ENCODE assay signal across 21 cellular contexts in genomic region chr15:49865925-49866757, GRCh38.
DNase-seq lines count a peak whose midpoint lies in the region; ATAC-seq, FAIRE-seq and TF ChIP-seq lines count a peak whose summit lies in the region.
"Had no signal": no experiment of that assay in that cellular context is flagged by ENCODE, and none has a peak within 500 bp of the region (broad histone marks: within the 10 kb centered on the region; RNA-seq: fewer than 3 reads in every experiment).

No MANE protein-coding gene starts in this region.

- H3K79me2 ChIP-seq in GM23248 (ENCODE audit: insufficient read depth): no peaks in the 10 kb centered on the region; the same call in 1 of the 2 replicates

- H3K27ac ChIP-seq in A549: peak overlapping the region; percentile 75 to 77
- H3K27ac ChIP-seq in GM23248: no peak overlapping the region
- no peak overlapping the region for H3K27ac ChIP-seq in esophagus muscularis mucosa (replicated peaks in 1 of 4)
- H3K27ac ChIP-seq: left ventricle myocardium inferior, sigmoid colon, SJSA1, suprapubic skin had no signal

- peak; percentile 85 for FAIRE-seq in A549 (lab: Jason Lieb, UNC)
- FAIRE-seq: GM18507 had no signal

- H3K4me2 ChIP-seq in A549 (peak overlapping the region; percentile 72), GM23248 (ENCODE audit: unreplicated experiment) (no peak overlapping the region)

- POLR2A ChIA-PET in A549 (lab: Yijun Ruan, JAX): interaction anchor here (1.0 kb wide), 1 partner anchor 10 kb away, joined by 9 read pairs; no protein-coding TSS in a partner anchor

- H3K36me3 ChIP-seq in GM23248 (ENCODE audit: low read depth) (no peaks in the 10 kb centered on the region), esophagus muscularis mucosa (no peaks in the 10 kb centered on the region)
- H3K36me3 ChIP-seq: sigmoid colon, SJSA1, suprapubic skin had no signal

- CTCF ChIA-PET in A549 (lab: Yijun Ruan, JAX): interaction anchor here (0.8 to 1.9 kb wide), 5 partner anchors 10 to 185 kb away, joined by 3 to 10 read pairs (median 3); no protein-coding TSS in a partner anchor

- no peaks in the 10 kb centered on the region for H3K9me3 ChIP-seq in A549
- no peaks in the 10 kb centered on the region for H3K9me3 ChIP-seq in GM23248 (ENCODE audit: low read depth)
- peaks cover 0 to 3% (median 0%) of the 10 kb centered on the region in 4 donors for H3K9me3 ChIP-seq in esophagus muscularis mucosa
- H3K9me3 ChIP-seq: sigmoid colon, SJSA1, suprapubic skin had no signal

- no peaks in the 10 kb centered on the region for H4K20me1 ChIP-seq in GM23248 (ENCODE audit: insufficient read depth)

- no peak overlapping the region for H2AFZ ChIP-seq in GM23248

- TF ChIP-seq EP300 in A549 (IDR thresholded peaks at IDR 0.05) (peak; percentile 88 to 90; a peak in 4 of 5 replicates), esophagus muscularis mucosa (IDR thresholded peaks at IDR 0.05) (no peak)

- TF ChIP-seq CTCF in A549 (IDR thresholded peaks at IDR 0.05): no peak
- TF ChIP-seq CTCF in esophagus muscularis mucosa (IDR thresholded peaks at IDR 0.05): no peak
- no peak for TF ChIP-seq CTCF in GM20000 (IDR thresholded peaks at IDR 0.05; ENCODE audit: extremely low read depth, missing control alignments)
- no peak for TF ChIP-seq CTCF in lower leg skin (IDR thresholded peaks at IDR 0.05)

- ATAC-seq in A549: peak; percentile 87 to 90

- in situ Hi-C loops in GM23248 (cut with MboI): no loop called here

- 4% methylated on average over 10 of the region's 10 CpGs for WGBS in A549 (ENCODE audit: missing lambda C conversion rate)
- WGBS in GM23248 (ENCODE audit: low coverage in 1 of 2, low lambda C conversion rate in 2 of 2, missing lambda C conversion rate in 2 of 2), 2 experiments: 94 to 95% methylated on average over 10 of the region's 10 CpGs
- WGBS in esophagus muscularis mucosa: 91% methylated on average over 10 of the region's 10 CpGs
- WGBS in lower leg skin, 2 donors: 86 to 94% methylated on average over 10 of the region's 10 CpGs

- no peak overlapping the region for H3K9ac ChIP-seq in GM23248

- intact Hi-C loops in esophagus muscularis mucosa (cut with DNase I) (no loop called here), lower leg skin (cut with DNase I; ENCODE audit: low total_unique reads) (no loop called here)

- peaks cover 46% of the 10 kb centered on the region for H3F3A ChIP-seq in GM23248 (ENCODE audit: insufficient read depth)

- peak; percentile 18 to 25; a peak in 4 of 5 replicates for TF ChIP-seq RAD21 in A549 (conservative IDR thresholded peaks at IDR 0.05 in 1 of 2, IDR thresholded peaks at IDR 0.05 in 1 of 2)

- H3K9me2 ChIP-seq in GM23248 (ENCODE audit: insufficient read depth): no peaks in the 10 kb centered on the region

- peak; percentile 44 to 93 for DNase-seq in A549 (ENCODE audit: low read depth in 1 of 2, low spot score in 1 of 2)
- DNase-seq in GM23248: peak; percentile 23
- peak; percentile 12 for DNase-seq in NCI-H69 (lab: John Stamatoyannopoulos, UW)
- DNase-seq in esophagus muscularis mucosa (ENCODE audit: extremely low spot score): peak; percentile 26
- no peak for DNase-seq in GM20000 (ENCODE audit: low spot score)
- no peak for DNase-seq in NCI-H1436 treated with DMSO at 0.1 percent for 48 hours (lab: John Stamatoyannopoulos, UW)
- no peak for DNase-seq in lower leg skin (ENCODE audit: low spot score in 2 of 2)
- DNase-seq in NCI-H345 (lab: John Stamatoyannopoulos, UW): no peak
- DNase-seq: activated CD4-positive, alpha-beta T cell treated with anti-CD3 and anti-CD28 coated beads, Interleukin-2, amount 10 ng/mL, durations not matched to agents 7 days and 5 days; activated naive CD8-positive, alpha-beta T cell treated with anti-CD3 and anti-CD28 coated beads for 36 hours; CD4-positive, alpha-beta memory T cell; DND-41; head of caudate nucleus; left ventricle myocardium inferior; NCI-H1092; NCI-H526 treated with DMSO at 0.1 percent for 48 hours; posterior cingulate gyrus; sigmoid colon had no signal

- no peaks in the 10 kb centered on the region for H3K27me3 ChIP-seq in GM23248 (replicated peaks; ENCODE audit: insufficient read depth)
- no peaks in the 10 kb centered on the region for H3K27me3 ChIP-seq in esophagus muscularis mucosa
- H3K27me3 ChIP-seq: sigmoid colon, SJSA1, suprapubic skin had no signal

- H3K4me1 ChIP-seq in A549 (peaks cover 30% of the 10 kb centered on the region), GM23248 (ENCODE audit: insufficient read depth) (peaks cover 43% of the 10 kb centered on the region), esophagus muscularis mucosa (peaks cover 0 to 3% (median 0%) of the 10 kb centered on the region in 4 donors)
- H3K4me1 ChIP-seq: left ventricle myocardium inferior, sigmoid colon had no signal

- no peak for TF ChIP-seq POLR2A in A549 (IDR thresholded peaks at IDR 0.05; ENCODE audit: low read length)
- TF ChIP-seq POLR2A in esophagus muscularis mucosa (IDR thresholded peaks at IDR 0.05; ENCODE audit: low read depth): no peak
- TF ChIP-seq POLR2A in lower leg skin (IDR thresholded peaks at IDR 0.05): no peak

- H3K4me3 ChIP-seq in A549 (0 out of 3 replicates have a peak overlapping the region, but pooled peaks have one; percentile 9), GM23248 (no peak overlapping the region), esophagus muscularis mucosa (no peak overlapping the region), lower leg skin (ENCODE audit: low read depth, poor library complexity, severe bottlenecking) (no peak overlapping the region)
- H3K4me3 ChIP-seq: left ventricle myocardium inferior, sigmoid colon, SJSA1, suprapubic skin had no signal

TF ChIP-seq in A549, 52 proteins besides CTCF, POLR2A, EP300 and RAD21 (continues in another document):
- TF ChIP-seq ATOH8 (CRISPR knock-in tag; IDR thresholded peaks at IDR 0.05; ENCODE audit: low read depth) (no peak), SMC3 (IDR thresholded peaks at IDR 0.05) (peak; percentile 29; the same call in 1 of the 3 replicates), BCL3 (IDR thresholded peaks at IDR 0.05) (peak; percentile 90; the same call in 1 of the 3 replicates), GATA3 (IDR thresholded peaks at IDR 0.05; ENCODE audit: borderline replicate concordance) (peak; percentile 98), ZSCAN20 (CRISPR knock-in tag; IDR thresholded peaks at IDR 0.05) (0 out of 2 replicates have a peak, but pooled peaks have one; percentile 43), HMGXB4 (CRISPR knock-in tag; IDR thresholded peaks at IDR 0.05; ENCODE audit: borderline replicate concordance) (no peak), EHF (CRISPR knock-in tag; IDR thresholded peaks at IDR 0.05) (no peak), ZFP36 (IDR thresholded peaks at IDR 0.05; ENCODE audit: borderline replicate concordance, partially characterized antibody) (no peak), FOSL2 (IDR thresholded peaks at IDR 0.05) (peak; percentile 75; the same call in 1 of the 2 replicates), FOSL2 (CRISPR knock-in tag; IDR thresholded peaks at IDR 0.05) (peak; percentile 92), JUN (IDR thresholded peaks at IDR 0.05) (peak; percentile 73 to 91; a peak in 3 of 5 replicates)
- TF ChIP-seq, protein P1, sequence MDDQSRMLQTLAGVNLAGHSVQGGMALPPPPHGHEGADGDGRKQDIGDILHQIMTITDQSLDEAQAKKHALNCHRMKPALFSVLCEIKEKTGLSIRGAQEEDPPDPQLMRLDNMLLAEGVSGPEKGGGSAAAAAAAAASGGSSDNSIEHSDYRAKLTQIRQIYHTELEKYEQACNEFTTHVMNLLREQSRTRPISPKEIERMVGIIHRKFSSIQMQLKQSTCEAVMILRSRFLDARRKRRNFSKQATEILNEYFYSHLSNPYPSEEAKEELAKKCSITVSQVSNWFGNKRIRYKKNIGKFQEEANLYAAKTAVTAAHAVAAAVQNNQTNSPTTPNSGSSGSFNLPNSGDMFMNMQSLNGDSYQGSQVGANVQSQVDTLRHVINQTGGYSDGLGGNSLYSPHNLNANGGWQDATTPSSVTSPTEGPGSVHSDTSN (IDR thresholded peaks at IDR 0.05): peak; percentile 77
- TF ChIP-seq, protein P2, sequence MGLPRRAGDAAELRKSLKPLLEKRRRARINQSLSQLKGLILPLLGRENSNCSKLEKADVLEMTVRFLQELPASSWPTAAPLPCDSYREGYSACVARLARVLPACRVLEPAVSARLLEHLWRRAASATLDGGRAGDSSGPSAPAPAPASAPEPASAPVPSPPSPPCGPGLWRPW (IDR thresholded peaks at IDR 0.05): 0 out of 2 replicates have a peak, but pooled peaks have one; percentile 38
- TF ChIP-seq, protein P3, sequence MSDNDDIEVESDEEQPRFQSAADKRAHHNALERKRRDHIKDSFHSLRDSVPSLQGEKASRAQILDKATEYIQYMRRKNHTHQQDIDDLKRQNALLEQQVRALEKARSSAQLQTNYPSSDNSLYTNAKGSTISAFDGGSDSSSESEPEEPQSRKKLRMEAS (IDR thresholded peaks at IDR 0.05): peak; percentile 80

Comparison
In these comparisons a context has a peak if more than half of its experiments do, and no peak if none do; other contexts are left out.
1. DNase-seq: peak in A549 (2 of 2), GM23248 (single experiment), NCI-H69 (single experiment) and esophagus muscularis mucosa (single experiment); none in GM20000 (single experiment), NCI-H1436 treated with DMSO at 0.1 percent for 48 hours (single experiment), lower leg skin (0 of 2) and NCI-H345 (single experiment).
2. H3K27ac ChIP-seq: peak in A549 (2 of 2); none in GM23248 (single experiment) and esophagus muscularis mucosa (0 of 4).